ENCODE assay signal across 1 cellular context in genomic region chr5:109652096-109652495, GRCh38.
TF ChIP-seq lines count a peak whose summit lies in the region.

No MANE protein-coding gene starts in this region.

TF ChIP-seq in GM23338, 12 proteins besides CTCF, POLR2A, EP300 and RAD21 (continued from another document):
- TF ChIP-seq ETS1 (IDR thresholded peaks at IDR 0.05) (no peak), ZNF331 (CRISPR knock-in tag; IDR thresholded peaks at IDR 0.05; ENCODE audit: low read depth) (no peak), POLR2AphosphoS5 (IDR thresholded peaks at IDR 0.05; ENCODE audit: low read depth) (no peak), REST (IDR thresholded peaks at IDR 0.05; ENCODE audit: unreplicated experiment) (no peak), NANOG (IDR thresholded peaks at IDR 0.05; ENCODE audit: borderline replicate concordance) (no peak), STAT1 (IDR thresholded peaks at IDR 0.05; ENCODE audit: unreplicated experiment) (no peak)
